7 cellular contexts compared by ENCODE assay signal in the genomic region with DNA sequence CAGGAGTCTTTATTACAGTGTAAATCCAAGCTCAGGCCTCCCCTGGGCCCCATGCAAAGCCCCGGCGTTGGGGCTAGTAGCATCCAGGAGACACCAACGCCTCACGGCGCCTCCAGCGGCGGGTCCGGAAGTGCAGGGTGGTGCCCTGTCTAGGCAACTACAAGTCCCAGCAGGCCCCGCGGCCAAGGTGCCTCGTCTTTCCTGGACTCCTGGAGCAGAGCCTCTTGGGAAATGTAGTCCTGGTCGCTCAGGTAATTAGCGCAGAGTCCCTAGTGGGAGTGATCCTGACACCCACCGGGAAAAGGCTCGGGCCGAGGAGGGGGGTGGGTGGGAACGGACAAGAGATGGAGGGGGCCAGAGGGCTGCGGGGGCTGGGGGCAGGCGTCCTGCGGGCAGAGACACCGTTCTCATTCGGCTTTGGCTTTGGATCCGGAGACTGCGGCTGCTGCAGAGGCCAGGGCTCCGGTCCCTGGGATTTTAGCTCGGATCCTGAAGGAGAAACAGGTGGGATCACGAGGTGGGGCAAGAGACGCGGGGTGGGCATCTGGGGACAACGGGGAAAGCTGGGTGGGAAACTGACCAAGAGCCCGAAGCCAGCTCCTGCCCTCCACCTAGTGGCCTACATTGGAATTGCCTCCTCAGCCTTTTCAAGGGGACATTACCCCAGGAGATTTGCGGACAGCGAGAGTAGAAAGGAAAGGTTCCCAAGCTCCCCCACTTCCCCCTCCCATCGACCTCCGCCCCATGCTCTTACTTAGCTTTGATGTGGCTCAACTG. TPM values are rescaled to one million over a fixed set of nuclear protein-coding genes. Genes with fewer than 3 reads are reported as not detected.
DNase-seq lines count a peak whose midpoint lies in the region; ATAC-seq, FAIRE-seq and TF ChIP-seq lines count a peak whose summit lies in the region.

No MANE protein-coding gene starts in this region.

- peak; percentile 80 for TF ChIP-seq CTCF in astrocyte (IDR thresholded peaks at IDR 0.05; ENCODE audit: insufficient read depth, low read depth, low read length)
- TF ChIP-seq CTCF in hepatocyte (IDR thresholded peaks at IDR 0.05; ENCODE audit: poor library complexity): peak; percentile 62
- TF ChIP-seq CTCF in retinal pigment epithelial cell (conservative IDR thresholded peaks at IDR 0.05; ENCODE audit: low read depth, low read length): peak; percentile 97

- H2AFZ ChIP-seq in astrocyte (ENCODE audit: low read depth, low read length): peak overlapping the region; percentile 79
- peak overlapping the region; percentile 78 for H2AFZ ChIP-seq in hepatocyte

- peaks cover 5% of the 10 kb centered on the region for H3K36me3 Mint-ChIP-seq in astrocyte (ENCODE audit: low read depth, unreplicated experiment)

- peak; percentile 93 for DNase-seq in NCI-H187 treated with DMSO at 0.1 percent for 48 hours (lab: John Stamatoyannopoulos, UW)
- peak; percentile 90 for DNase-seq in T-helper 22 cell (ENCODE audit: low read depth)
- DNase-seq in astrocyte (ENCODE audit: low read depth): peak; percentile 79
- peak; percentile 98 for DNase-seq in hepatocyte (ENCODE audit: low spot score)
- DNase-seq in retinal pigment epithelial cell (ENCODE audit: low read depth): no peak

- H3K79me2 ChIP-seq in astrocyte (ENCODE audit: insufficient read depth, low read length): no peaks in the 10 kb centered on the region
- H3K79me2 ChIP-seq in hepatocyte: no peaks in the 10 kb centered on the region

- H3K4me1 ChIP-seq in astrocyte (ENCODE audit: insufficient read depth, low read length) (no peaks in the 10 kb centered on the region), hepatocyte (ENCODE audit: insufficient read depth) (no peaks in the 10 kb centered on the region)

- peak overlapping the region; percentile 89 for H3K4me2 ChIP-seq in astrocyte (ENCODE audit: low read length)
- peak overlapping the region; percentile 95 for H3K4me2 ChIP-seq in hepatocyte

- peak overlapping the region; percentile 86 for H3K4me3 Mint-ChIP-seq in astrocyte (ENCODE audit: unreplicated experiment)

- H3K9ac ChIP-seq in astrocyte (ENCODE audit: low read length): peak overlapping the region; percentile 78

- no peaks in the 10 kb centered on the region for H3K9me2 ChIP-seq in hepatocyte (replicated peaks; ENCODE audit: insufficient read depth)

- H3K9me3 ChIP-seq in astrocyte (ENCODE audit: insufficient read depth, low read depth, low read length) (no peaks in the 10 kb centered on the region), hepatocyte (ENCODE audit: low read depth) (no peaks in the 10 kb centered on the region)

- ATAC-seq in GM18502 (IDR thresholded peaks at IDR 0.05; ENCODE audit: poor library complexity, unreplicated experiment) (peak; percentile 89), HG02943 (IDR thresholded peaks at IDR 0.05; ENCODE audit: low read depth, unreplicated experiment) (peak; percentile 85)

- H3K27ac ChIP-seq in astrocyte (ENCODE audit: low read depth, low read length) (peak overlapping the region; percentile 54), hepatocyte (peak overlapping the region; percentile 58)

- H3K27ac Mint-ChIP-seq in astrocyte (ENCODE audit: unreplicated experiment): peak overlapping the region; percentile 69

- no peaks in the 10 kb centered on the region for H3K27me3 Mint-ChIP-seq in astrocyte (ENCODE audit: low read depth, unreplicated experiment)

- no peaks in the 10 kb centered on the region for H3K4me1 Mint-ChIP-seq in astrocyte (ENCODE audit: low read depth, unreplicated experiment)

- 2% methylated on average over 18 of the region's 35 CpGs for WGBS in hepatocyte (ENCODE audit: low lambda C conversion rate, missing lambda C conversion rate)

- no peaks in the 10 kb centered on the region for H4K20me1 ChIP-seq in astrocyte (ENCODE audit: insufficient read depth, low read length)
- no peaks in the 10 kb centered on the region for H4K20me1 ChIP-seq in hepatocyte (ENCODE audit: insufficient read depth, poor library complexity, severe bottlenecking)

- H3K4me3 ChIP-seq in astrocyte (ENCODE audit: insufficient read depth, low read depth, low read length) (peak overlapping the region; percentile 57), hepatocyte (peak overlapping the region; percentile 78), retinal pigment epithelial cell (ENCODE audit: low read length) (peak overlapping the region; percentile 75)

- H3K9me3 Mint-ChIP-seq in astrocyte (ENCODE audit: unreplicated experiment): no peaks in the 10 kb centered on the region

- FAIRE-seq in astrocyte (lab: Jason Lieb, UNC): no peak

- H3K27me3 ChIP-seq in astrocyte (ENCODE audit: insufficient read depth, low read length): no peaks in the 10 kb centered on the region
- no peaks in the 10 kb centered on the region for H3K27me3 ChIP-seq in hepatocyte

- H3K36me3 ChIP-seq in astrocyte (ENCODE audit: insufficient read depth, low read length) (no peaks in the 10 kb centered on the region), hepatocyte (replicated peaks; ENCODE audit: insufficient read depth, low read depth) (no peaks in the 10 kb centered on the region)

RNA-seq across cellular contexts. Expression of a gene that starts 11.4 kb away (rescaled TPM):
- total RNA-seq in astrocyte (29.1 and 35.3 TPM in 2 replicates), hepatocyte (3.4 and 7.8 TPM in 2 replicates)
- 12.2 and 14.8 TPM in 2 replicates for polyA plus RNA-seq in hepatocyte

RNA-seq across cellular contexts. Expression of a gene that starts 12.8 kb away (rescaled TPM):
- total RNA-seq in astrocyte (0.67 and 1.3 TPM in 2 replicates), hepatocyte (0.40 and 1.9 TPM in 2 replicates)
- 0.59 and 1.4 TPM in 2 replicates for polyA plus RNA-seq in hepatocyte

RNA-seq across cellular contexts. Expression of a gene that starts 17.7 kb away (rescaled TPM):
- total RNA-seq in astrocyte (8.2 and 13.3 TPM in 2 replicates), hepatocyte (37.9 and 73.1 TPM in 2 replicates)
- 114 and 168 TPM in 2 replicates for polyA plus RNA-seq in hepatocyte

RNA-seq across cellular contexts. Expression of a gene that starts 21.8 kb away (rescaled TPM):
- total RNA-seq in astrocyte (205 and 222 TPM in 2 replicates), hepatocyte (57.3 and 68.9 TPM in 2 replicates)
- 86.0 and 92.6 TPM in 2 replicates for polyA plus RNA-seq in hepatocyte
